8 cellular contexts compared by ENCODE assay signal in the genomic region with DNA sequence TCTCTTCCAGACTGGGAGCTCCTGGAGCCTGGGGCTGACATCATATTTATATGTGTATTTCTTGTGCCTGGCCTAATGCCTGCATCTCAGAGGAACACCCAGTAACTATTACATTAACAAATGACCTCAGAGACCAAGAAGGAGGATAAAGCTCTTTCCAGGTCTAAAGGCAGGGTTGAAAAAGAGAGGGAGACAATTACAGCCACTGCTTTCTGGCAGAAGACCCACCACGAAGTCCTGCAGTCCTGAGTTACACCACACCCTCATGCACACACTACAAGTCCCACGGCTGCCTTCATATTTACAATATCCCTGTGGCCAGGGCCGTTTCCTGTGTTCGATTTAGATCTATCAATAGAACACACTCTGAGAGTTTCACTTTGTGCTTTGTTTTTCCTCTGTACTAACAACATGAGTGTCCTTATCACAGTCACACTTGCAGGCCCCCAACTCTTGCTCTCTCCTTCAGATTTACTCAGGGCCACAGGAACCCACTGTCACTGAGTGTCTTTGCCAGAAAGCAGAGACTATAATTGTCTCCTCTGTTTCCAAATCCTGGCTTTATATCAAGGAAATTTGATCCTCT.
DNase-seq lines count a peak whose midpoint lies in the region; ATAC-seq and FAIRE-seq lines count a peak whose summit lies in the region.

No MANE protein-coding gene starts in this region.

- peak; percentile 78 for FAIRE-seq in endometrium (lab: Jason Lieb, UNC)

- peak; percentile 62 for ATAC-seq in HG02870 (IDR thresholded peaks at IDR 0.05; ENCODE audit: unreplicated experiment)
- peak; percentile 80 for ATAC-seq in stimulated activated naive CD8-positive, alpha-beta T cell treated with anti-CD3 and anti-CD28 coated beads, Interleukin-15, Interleukin-2, amounts not matched to agents 100 U/mL and 50 U/mL, for 24 hours

- DNase-seq in SIG-M5 treated with dmso at 0.1 percent for 504 hours (lab: John Stamatoyannopoulos, UW; ENCODE audit: unreplicated experiment) (peak; percentile 10), SIG-M5 (lab: John Stamatoyannopoulos, UW) (no peak), NCI-H510A treated with DMSO at 0.1 percent for 48 hours (lab: John Stamatoyannopoulos, UW) (peak; percentile 43), HPDE6-E6E7 (ENCODE audit: extremely low spot score) (no peak), SKM-1 treated with dmso at 0.1 percent for 144 hours (lab: John Stamatoyannopoulos, UW; ENCODE audit: unreplicated experiment) (no peak)
- DNase-seq in stimulated activated naive CD8-positive, alpha-beta T cell treated with anti-CD3 and anti-CD28 coated beads, Interleukin-15, Interleukin-2, amounts not matched to agents 100 U/mL and 50 U/mL, for 24 hours: peak; percentile 25

Comparison
In these comparisons a context has a peak if more than half of its experiments do, and no peak if none do; other contexts are left out.
1. DNase-seq: peak in SIG-M5 treated with dmso at 0.1 percent for 504 hours (single experiment), NCI-H510A treated with DMSO at 0.1 percent for 48 hours (single experiment) and stimulated activated naive CD8-positive, alpha-beta T cell treated with anti-CD3 and anti-CD28 coated beads, Interleukin-15, Interleukin-2, amounts not matched to agents 100 U/mL and 50 U/mL, for 24 hours (single experiment); none in SIG-M5 (single experiment), HPDE6-E6E7 (single experiment) and SKM-1 treated with dmso at 0.1 percent for 144 hours (single experiment).